Comparison of ENCODE assay signal across 8 cellular contexts in genomic region chr1:39183503-39184353, GRCh38. TPM values are rescaled to one million over a fixed set of nuclear protein-coding genes. Genes with fewer than 3 reads are reported as not detected.
DNase-seq lines count a peak whose midpoint lies in the region; ATAC-seq and TF ChIP-seq lines count a peak whose summit lies in the region.

No MANE protein-coding gene starts in this region.

- ATAC-seq in activated naive CD4-positive, alpha-beta T cell treated with anti-CD3 and anti-CD28 coated beads, Interleukin-2, amount 50 U/mL, for 72 hours: peak; percentile 84

- H3K9me3 Mint-ChIP-seq in activated naive CD4-positive, alpha-beta T cell treated with anti-CD3 and anti-CD28 coated beads, Interleukin-2, amount 50 U/mL, for 72 hours: no peaks in the 10 kb centered on the region

- H4K20me1 ChIP-seq in SU-DHL-6 (ENCODE audit: low read depth, low read length): no peaks in the 10 kb centered on the region

- no peaks in the 10 kb centered on the region for H3K79me2 ChIP-seq in SU-DHL-6 (ENCODE audit: insufficient read depth, low read length)

- no peak overlapping the region for H3K27ac ChIP-seq in SU-DHL-6 (ENCODE audit: low read depth, low read length)

- TF ChIP-seq CTCF in LNCAP (IDR thresholded peaks at IDR 0.05) (peak; percentile 41), SU-DHL-6 (IDR thresholded peaks at IDR 0.05; ENCODE audit: insufficient read depth, low read length, poor library complexity, severe bottlenecking) (peak; percentile 74)

- no peak overlapping the region for H3K4me2 ChIP-seq in SU-DHL-6 (ENCODE audit: low read depth, low read length, poor library complexity, severe bottlenecking)

- no peaks in the 10 kb centered on the region for H3K36me3 ChIP-seq in SU-DHL-6 (ENCODE audit: low read length)

- H3K4me3 ChIP-seq in SU-DHL-6 (ENCODE audit: insufficient read depth, low read length, poor library complexity, severe bottlenecking): no peak overlapping the region

- no peaks in the 10 kb centered on the region for H3K9me2 ChIP-seq in SU-DHL-6 (replicated peaks; ENCODE audit: insufficient read depth, low read length)

- no peaks in the 10 kb centered on the region for H3K9me3 ChIP-seq in SU-DHL-6 (ENCODE audit: insufficient read depth, low read length)

- H3F3A ChIP-seq in SU-DHL-6 (ENCODE audit: insufficient read depth): no peaks in the 10 kb centered on the region

- H3K9ac ChIP-seq in SU-DHL-6 (ENCODE audit: low read length): no peak overlapping the region

- no peaks in the 10 kb centered on the region for H3K27me3 ChIP-seq in SU-DHL-6 (ENCODE audit: low read length)

- no peaks in the 10 kb centered on the region for H3K36me3 Mint-ChIP-seq in activated naive CD4-positive, alpha-beta T cell treated with anti-CD3 and anti-CD28 coated beads, Interleukin-2, amount 50 U/mL, for 72 hours

- no peak overlapping the region for H2AFZ ChIP-seq in SU-DHL-6 (ENCODE audit: low read depth, low read length, severe bottlenecking)

- DNase-seq in NCI-H1092 treated with DMSO at 0.1 percent for 48 hours (lab: John Stamatoyannopoulos, UW) (peak; percentile 30), NCI-H1092 (lab: John Stamatoyannopoulos, UW) (no peak), hepatic stellate cell (ENCODE audit: low spot score) (peak; percentile 36), inferior parietal cortex (ENCODE audit: extremely low spot score) (no peak)
- peak; percentile 72 to 88 for DNase-seq in activated naive CD4-positive, alpha-beta T cell treated with anti-CD3 and anti-CD28 coated beads, Interleukin-2, amount 50 U/mL, for 72 hours (ENCODE audit: low spot score in 2 of 2)
- DNase-seq in stimulated activated CD4-positive, alpha-beta T cell treated with anti-CD3 and anti-CD28 coated beads, Interleukin-15, amount 100 ng/mL, for 48 hours (ENCODE audit: low read depth in 2 of 2): peak; percentile 72 to 74

- peak overlapping the region; percentile 94 to 98 for H3K27ac Mint-ChIP-seq in activated naive CD4-positive, alpha-beta T cell treated with anti-CD3 and anti-CD28 coated beads, Interleukin-2, amount 50 U/mL, for 72 hours

RNA-seq across cellular contexts. Expression of gene MACF1, which starts 20.8 kb away (rescaled TPM):
- total RNA-seq in activated naive CD4-positive, alpha-beta T cell treated with anti-CD3 and anti-CD28 coated beads, Interleukin-2, amount 50 U/mL, for 72 hours: 100 to 1,000 TPM; 355 to 400 TPM

Comparison
In these comparisons a context has a peak if more than half of its experiments do, and no peak if none do; other contexts are left out.
1. DNase-seq: peak in NCI-H1092 treated with DMSO at 0.1 percent for 48 hours (single experiment), activated naive CD4-positive, alpha-beta T cell treated with anti-CD3 and anti-CD28 coated beads, Interleukin-2, amount 50 U/mL, for 72 hours (2 of 2), hepatic stellate cell (single experiment) and stimulated activated CD4-positive, alpha-beta T cell treated with anti-CD3 and anti-CD28 coated beads, Interleukin-15, amount 100 ng/mL, for 48 hours (2 of 2); none in NCI-H1092 (single experiment) and inferior parietal cortex (single experiment).